In the genomic region with DNA sequence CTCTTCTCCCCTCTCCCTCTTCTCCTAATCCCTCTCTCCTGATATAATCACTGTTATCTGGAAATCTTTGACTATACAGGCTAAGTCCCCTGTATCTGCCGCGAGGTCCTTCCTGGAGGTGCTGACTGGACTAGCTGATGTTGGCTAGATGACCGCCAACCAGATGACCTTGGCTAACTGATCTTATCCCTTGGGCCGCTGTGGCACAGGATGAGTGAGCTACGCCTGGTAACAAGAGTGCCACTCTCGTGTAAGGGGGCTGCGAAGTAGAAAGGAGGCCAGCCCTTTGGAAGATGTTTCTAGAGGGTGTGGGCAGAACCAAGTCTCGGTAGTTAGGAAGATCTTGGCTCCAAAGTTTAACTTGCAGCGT, we compare ENCODE assay signal across 1 cellular context.
TF ChIP-seq lines count a peak whose summit lies in the region.

No MANE protein-coding gene starts in this region.

TF ChIP-seq in K562, 482 proteins besides CTCF, POLR2A, EP300 and RAD21 (continued from another document and continues in another):
- TF ChIP-seq BRF1 (IDR thresholded peaks at IDR 0.05; ENCODE audit: borderline replicate concordance, extremely low read depth, insufficient read length): no peak
- TF ChIP-seq ZNF24 (IDR thresholded peaks at IDR 0.05): no peak
- TF ChIP-seq DNMT1 (IDR thresholded peaks at IDR 0.05): no peak
- TF ChIP-seq ZNF444 (CRISPR knock-in tag; IDR thresholded peaks at IDR 0.05): no peak
- TF ChIP-seq FUS (optimal IDR thresholded peaks at IDR 0.05; ENCODE audit: low read depth, low read length): no peak
- no peak for TF ChIP-seq ZNF140 (CRISPR knock-in tag; IDR thresholded peaks at IDR 0.05)
- TF ChIP-seq HMG20B (CRISPR knock-in tag; IDR thresholded peaks at IDR 0.05): no peak
- TF ChIP-seq PCBP2 (IDR thresholded peaks at IDR 0.05; ENCODE audit: low read depth, low read length, poor library complexity, severe bottlenecking): no peak
- no peak for TF ChIP-seq ZNF512 (tag; IDR thresholded peaks at IDR 0.05)
- no peak for TF ChIP-seq SMAD2 (IDR thresholded peaks at IDR 0.05; ENCODE audit: low read depth, low read length)
- TF ChIP-seq STAG1 (CRISPR knock-in tag; IDR thresholded peaks at IDR 0.05; ENCODE audit: borderline replicate concordance): no peak
- no peak for TF ChIP-seq CBX2 (IDR thresholded peaks at IDR 0.05; ENCODE audit: insufficient read depth, low read length, poor library complexity, severe bottlenecking)
- no peak; the same call in 1 of the 2 replicates for TF ChIP-seq NR2C2 (CRISPR knock-in tag; IDR thresholded peaks at IDR 0.05)
- TF ChIP-seq NR2C2 (tag; IDR thresholded peaks at IDR 0.05): peak; percentile 69
- TF ChIP-seq, protein P1, sequence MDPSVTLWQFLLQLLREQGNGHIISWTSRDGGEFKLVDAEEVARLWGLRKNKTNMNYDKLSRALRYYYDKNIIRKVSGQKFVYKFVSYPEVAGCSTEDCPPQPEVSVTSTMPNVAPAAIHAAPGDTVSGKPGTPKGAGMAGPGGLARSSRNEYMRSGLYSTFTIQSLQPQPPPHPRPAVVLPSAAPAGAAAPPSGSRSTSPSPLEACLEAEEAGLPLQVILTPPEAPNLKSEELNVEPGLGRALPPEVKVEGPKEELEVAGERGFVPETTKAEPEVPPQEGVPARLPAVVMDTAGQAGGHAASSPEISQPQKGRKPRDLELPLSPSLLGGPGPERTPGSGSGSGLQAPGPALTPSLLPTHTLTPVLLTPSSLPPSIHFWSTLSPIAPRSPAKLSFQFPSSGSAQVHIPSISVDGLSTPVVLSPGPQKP (CRISPR knock-in tag; IDR thresholded peaks at IDR 0.05): no peak
- TF ChIP-seq ZNF518B (CRISPR knock-in tag; IDR thresholded peaks at IDR 0.05): no peak
- TF ChIP-seq TCF7L2 (IDR thresholded peaks at IDR 0.05; ENCODE audit: low read depth, low read length): no peak
- TF ChIP-seq NFRKB (IDR thresholded peaks at IDR 0.05; ENCODE audit: low read depth): no peak
- no peak for TF ChIP-seq ZNF354B (CRISPR knock-in tag; IDR thresholded peaks at IDR 0.05)
- no peak for TF ChIP-seq ZNF175 (CRISPR knock-in tag; IDR thresholded peaks at IDR 0.05; ENCODE audit: low read depth)
- TF ChIP-seq HMGXB4 (CRISPR knock-in tag; IDR thresholded peaks at IDR 0.05): no peak
- TF ChIP-seq ILK (tag; IDR thresholded peaks at IDR 0.05; ENCODE audit: borderline replicate concordance, low read depth): no peak
- TF ChIP-seq, protein P2, sequence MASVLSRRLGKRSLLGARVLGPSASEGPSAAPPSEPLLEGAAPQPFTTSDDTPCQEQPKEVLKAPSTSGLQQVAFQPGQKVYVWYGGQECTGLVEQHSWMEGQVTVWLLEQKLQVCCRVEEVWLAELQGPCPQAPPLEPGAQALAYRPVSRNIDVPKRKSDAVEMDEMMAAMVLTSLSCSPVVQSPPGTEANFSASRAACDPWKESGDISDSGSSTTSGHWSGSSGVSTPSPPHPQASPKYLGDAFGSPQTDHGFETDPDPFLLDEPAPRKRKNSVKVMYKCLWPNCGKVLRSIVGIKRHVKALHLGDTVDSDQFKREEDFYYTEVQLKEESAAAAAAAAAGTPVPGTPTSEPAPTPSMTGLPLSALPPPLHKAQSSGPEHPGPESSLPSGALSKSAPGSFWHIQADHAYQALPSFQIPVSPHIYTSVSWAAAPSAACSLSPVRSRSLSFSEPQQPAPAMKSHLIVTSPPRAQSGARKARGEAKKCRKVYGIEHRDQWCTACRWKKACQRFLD (CRISPR knock-in tag; IDR thresholded peaks at IDR 0.05): no peak
- TF ChIP-seq MYNN (IDR thresholded peaks at IDR 0.05): no peak
- TF ChIP-seq MYNN (CRISPR knock-in tag; IDR thresholded peaks at IDR 0.05): no peak
- TF ChIP-seq SMARCE1 (IDR thresholded peaks at IDR 0.05): 0 out of 2 replicates have a peak, but pooled peaks have one; percentile 44
- no peak for TF ChIP-seq GABPA (tag; conservative IDR thresholded peaks at IDR 0.05; ENCODE audit: low read depth)
- TF ChIP-seq, protein P3, sequence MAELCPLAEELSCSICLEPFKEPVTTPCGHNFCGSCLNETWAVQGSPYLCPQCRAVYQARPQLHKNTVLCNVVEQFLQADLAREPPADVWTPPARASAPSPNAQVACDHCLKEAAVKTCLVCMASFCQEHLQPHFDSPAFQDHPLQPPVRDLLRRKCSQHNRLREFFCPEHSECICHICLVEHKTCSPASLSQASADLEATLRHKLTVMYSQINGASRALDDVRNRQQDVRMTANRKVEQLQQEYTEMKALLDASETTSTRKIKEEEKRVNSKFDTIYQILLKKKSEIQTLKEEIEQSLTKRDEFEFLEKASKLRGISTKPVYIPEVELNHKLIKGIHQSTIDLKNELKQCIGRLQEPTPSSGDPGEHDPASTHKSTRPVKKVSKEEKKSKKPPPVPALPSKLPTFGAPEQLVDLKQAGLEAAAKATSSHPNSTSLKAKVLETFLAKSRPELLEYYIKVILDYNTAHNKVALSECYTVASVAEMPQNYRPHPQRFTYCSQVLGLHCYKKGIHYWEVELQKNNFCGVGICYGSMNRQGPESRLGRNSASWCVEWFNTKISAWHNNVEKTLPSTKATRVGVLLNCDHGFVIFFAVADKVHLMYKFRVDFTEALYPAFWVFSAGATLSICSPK (IDR thresholded peaks at IDR 0.05; ENCODE audit: borderline replicate concordance): no peak
- no peak for TF ChIP-seq PPARD (CRISPR knock-in tag; IDR thresholded peaks at IDR 0.05)
- no peak for TF ChIP-seq KLF1 (tag; IDR thresholded peaks at IDR 0.05)
- no peak for TF ChIP-seq GABPB2 (CRISPR knock-in tag; conservative IDR thresholded peaks at IDR 0.05)
- no peak for TF ChIP-seq MCM2 (IDR thresholded peaks at IDR 0.05; ENCODE audit: low read depth)
- TF ChIP-seq, protein P4, sequence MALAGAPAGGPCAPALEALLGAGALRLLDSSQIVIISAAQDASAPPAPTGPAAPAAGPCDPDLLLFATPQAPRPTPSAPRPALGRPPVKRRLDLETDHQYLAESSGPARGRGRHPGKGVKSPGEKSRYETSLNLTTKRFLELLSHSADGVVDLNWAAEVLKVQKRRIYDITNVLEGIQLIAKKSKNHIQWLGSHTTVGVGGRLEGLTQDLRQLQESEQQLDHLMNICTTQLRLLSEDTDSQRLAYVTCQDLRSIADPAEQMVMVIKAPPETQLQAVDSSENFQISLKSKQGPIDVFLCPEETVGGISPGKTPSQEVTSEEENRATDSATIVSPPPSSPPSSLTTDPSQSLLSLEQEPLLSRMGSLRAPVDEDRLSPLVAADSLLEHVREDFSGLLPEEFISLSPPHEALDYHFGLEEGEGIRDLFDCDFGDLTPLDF (CRISPR knock-in tag; IDR thresholded peaks at IDR 0.05): no peak
- TF ChIP-seq SPI1 (IDR thresholded peaks at IDR 0.05; ENCODE audit: borderline replicate concordance, low read depth, low read length): no peak
- TF ChIP-seq ARID3B (CRISPR knock-in tag; IDR thresholded peaks at IDR 0.05; ENCODE audit: borderline replicate concordance): no peak
- TF ChIP-seq TEAD1 (CRISPR knock-in tag; IDR thresholded peaks at IDR 0.05): no peak
- TF ChIP-seq, protein P5, sequence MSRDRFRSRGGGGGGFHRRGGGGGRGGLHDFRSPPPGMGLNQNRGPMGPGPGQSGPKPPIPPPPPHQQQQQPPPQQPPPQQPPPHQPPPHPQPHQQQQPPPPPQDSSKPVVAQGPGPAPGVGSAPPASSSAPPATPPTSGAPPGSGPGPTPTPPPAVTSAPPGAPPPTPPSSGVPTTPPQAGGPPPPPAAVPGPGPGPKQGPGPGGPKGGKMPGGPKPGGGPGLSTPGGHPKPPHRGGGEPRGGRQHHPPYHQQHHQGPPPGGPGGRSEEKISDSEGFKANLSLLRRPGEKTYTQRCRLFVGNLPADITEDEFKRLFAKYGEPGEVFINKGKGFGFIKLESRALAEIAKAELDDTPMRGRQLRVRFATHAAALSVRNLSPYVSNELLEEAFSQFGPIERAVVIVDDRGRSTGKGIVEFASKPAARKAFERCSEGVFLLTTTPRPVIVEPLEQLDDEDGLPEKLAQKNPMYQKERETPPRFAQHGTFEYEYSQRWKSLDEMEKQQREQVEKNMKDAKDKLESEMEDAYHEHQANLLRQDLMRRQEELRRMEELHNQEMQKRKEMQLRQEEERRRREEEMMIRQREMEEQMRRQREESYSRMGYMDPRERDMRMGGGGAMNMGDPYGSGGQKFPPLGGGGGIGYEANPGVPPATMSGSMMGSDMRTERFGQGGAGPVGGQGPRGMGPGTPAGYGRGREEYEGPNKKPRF (IDR thresholded peaks at IDR 0.05; ENCODE audit: low read depth, low read length): no peak
- no peak for TF ChIP-seq HMGN3 (IDR thresholded peaks at IDR 0.05; ENCODE audit: borderline replicate concordance, extremely low read depth, insufficient read length, low read depth, low read length)
- TF ChIP-seq ZNF23 (CRISPR knock-in tag; IDR thresholded peaks at IDR 0.05): no peak
- TF ChIP-seq ZNF274 (IDR thresholded peaks at IDR 0.05; ENCODE audit: borderline replicate concordance, low read depth, low read length): no peak
- TF ChIP-seq, protein P6, sequence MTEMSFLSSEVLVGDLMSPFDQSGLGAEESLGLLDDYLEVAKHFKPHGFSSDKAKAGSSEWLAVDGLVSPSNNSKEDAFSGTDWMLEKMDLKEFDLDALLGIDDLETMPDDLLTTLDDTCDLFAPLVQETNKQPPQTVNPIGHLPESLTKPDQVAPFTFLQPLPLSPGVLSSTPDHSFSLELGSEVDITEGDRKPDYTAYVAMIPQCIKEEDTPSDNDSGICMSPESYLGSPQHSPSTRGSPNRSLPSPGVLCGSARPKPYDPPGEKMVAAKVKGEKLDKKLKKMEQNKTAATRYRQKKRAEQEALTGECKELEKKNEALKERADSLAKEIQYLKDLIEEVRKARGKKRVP (CRISPR knock-in tag; IDR thresholded peaks at IDR 0.05): no peak
- peak; percentile 36 for TF ChIP-seq TAF9B (IDR thresholded peaks at IDR 0.05; ENCODE audit: partially characterized antibody)
- TF ChIP-seq POLR2G (IDR thresholded peaks at IDR 0.05; ENCODE audit: low read depth, low read length): no peak
- TF ChIP-seq DMBX1 (CRISPR knock-in tag; IDR thresholded peaks at IDR 0.05; ENCODE audit: borderline replicate concordance): no peak
- TF ChIP-seq BHLHE40 (IDR thresholded peaks at IDR 0.05; ENCODE audit: low read length): no peak; the same call in 1 of the 2 replicates
- TF ChIP-seq ZNF197 (CRISPR knock-in tag; IDR thresholded peaks at IDR 0.05; ENCODE audit: low read depth): no peak
- no peak for TF ChIP-seq ID3 (CRISPR knock-in tag; IDR thresholded peaks at IDR 0.05)
- no peak for TF ChIP-seq ID3 (tag; IDR thresholded peaks at IDR 0.05)
- TF ChIP-seq CAMTA2 (CRISPR knock-in tag; conservative IDR thresholded peaks at IDR 0.05): no peak
- no peak for TF ChIP-seq TAL1 (IDR thresholded peaks at IDR 0.05)
